10 cellular contexts compared by ENCODE assay signal in the genomic region with DNA sequence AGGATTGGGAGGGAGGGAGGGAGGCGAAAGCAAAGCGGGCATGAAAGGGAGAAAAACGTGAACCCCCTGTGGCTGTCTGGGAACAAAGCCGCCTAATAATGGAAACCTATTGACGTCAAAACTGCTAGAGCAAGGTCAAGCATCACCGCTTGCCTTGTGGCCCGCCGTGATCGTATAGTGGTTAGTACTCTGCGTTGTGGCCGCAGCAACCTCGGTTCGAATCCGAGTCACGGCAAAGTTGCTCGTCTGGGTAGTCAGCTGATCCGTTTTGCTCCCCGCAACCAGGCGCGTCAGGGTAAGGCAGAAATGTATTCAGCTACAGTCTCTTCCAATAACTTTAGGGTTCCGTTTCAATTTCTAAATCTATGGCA.
DNase-seq lines count a peak whose midpoint lies in the region; ATAC-seq and TF ChIP-seq lines count a peak whose summit lies in the region.
"Had no signal": no experiment of that assay in that cellular context is flagged by ENCODE, and none has a peak within 500 bp of the region (broad histone marks: within the 10 kb centered on the region; RNA-seq: fewer than 3 reads in every experiment).

No MANE protein-coding gene starts in this region.

- no peaks in the 10 kb centered on the region for H3K36me3 ChIP-seq in kidney epithelial cell (ENCODE audit: control insufficient read depth, insufficient read depth, low read length)
- H3K36me3 ChIP-seq: prostate gland had no signal

- peak; percentile 42 for ATAC-seq in activated CD4-positive, alpha-beta T cell treated with anti-CD3 and anti-CD28 coated beads for 36 hours
- peak; percentile 66 for ATAC-seq in stimulated activated naive CD8-positive, alpha-beta T cell treated with anti-CD3 and anti-CD28 coated beads, Interleukin-15, Interleukin-2, amounts not matched to agents 100 U/mL and 50 U/mL, for 24 hours

- H3K4me3 Mint-ChIP-seq in activated CD4-positive, alpha-beta T cell treated with anti-CD3 and anti-CD28 coated beads for 36 hours, result peak overlapping the region; percentile 66

- no peak overlapping the region for H3K27ac Mint-ChIP-seq in activated CD4-positive, alpha-beta T cell treated with anti-CD3 and anti-CD28 coated beads for 36 hours

- peaks cover 48% of the 10 kb centered on the region for H3K27me3 Mint-ChIP-seq in activated CD4-positive, alpha-beta T cell treated with anti-CD3 and anti-CD28 coated beads for 36 hours

- intact Hi-C loops in activated CD4-positive, alpha-beta T cell treated with anti-CD3 and anti-CD28 coated beads for 36 hours (cut with DNase I, micrococcal nuclease), result no loop called here

- H3K36me3 Mint-ChIP-seq in activated CD4-positive, alpha-beta T cell treated with anti-CD3 and anti-CD28 coated beads for 36 hours (ENCODE audit: low read depth), result no peaks in the 10 kb centered on the region

- TF ChIP-seq CTCF in kidney epithelial cell (IDR thresholded peaks at IDR 0.05; ENCODE audit: insufficient read depth, low read length, poor library complexity, severe bottlenecking), result no peak

- peak; percentile 65 for DNase-seq in activated CD4-positive, alpha-beta T cell treated with anti-CD3 and anti-CD28 coated beads for 36 hours
- DNase-seq in activated CD4-positive, alpha-beta T cell treated with anti-CD3 and anti-CD28 coated beads for 1 hour, result no peak
- DNase-seq in activated T-cell treated with anti-CD3 and anti-CD28 coated beads, Interleukin-2, amount 50 U/mL, for 48 hours, result peak; percentile 51 to 54
- DNase-seq in kidney epithelial cell (ENCODE audit: low read depth) (no peak), KBM-7 (no peak), occipital lobe (lab: John Stamatoyannopoulos, UW) (no peak)
- no peak for DNase-seq in stimulated activated naive CD8-positive, alpha-beta T cell treated with anti-CD3 and anti-CD28 coated beads, Interleukin-15, Interleukin-2, amounts not matched to agents 100 U/mL and 50 U/mL, for 24 hours
- no peak for DNase-seq in activated effector memory CD4-positive, alpha-beta T cell treated with anti-CD3 and anti-CD28 coated beads, Interleukin-2, amount 50 U/mL, for 16 hours
- DNase-seq: 8988T had no signal

- H3K27me3 ChIP-seq in kidney epithelial cell (ENCODE audit: control insufficient read depth, insufficient read depth, low read length), result peaks cover 39% of the 10 kb centered on the region

- CTCF ChIA-PET in activated CD4-positive, alpha-beta T cell treated with anti-CD3 and anti-CD28 coated beads for 36 hours (lab: Charles Lee), result no interaction called here

- H3K4me3 ChIP-seq in kidney epithelial cell (ENCODE audit: low read depth, low read length), result peak overlapping the region; percentile 27
- H3K4me3 ChIP-seq: prostate gland had no signal

- POLR2A ChIA-PET in activated CD4-positive, alpha-beta T cell treated with anti-CD3 and anti-CD28 coated beads for 36 hours (lab: Charles Lee), result interaction anchor here (1.7 kb wide), 1 partner anchor 11 kb away, joined by 16 read pairs; no protein-coding TSS in a partner anchor

- H3K9me3 Mint-ChIP-seq in activated CD4-positive, alpha-beta T cell treated with anti-CD3 and anti-CD28 coated beads for 36 hours (ENCODE audit: low read depth), result peaks cover 2% of the 10 kb centered on the region

- H3K4me1 Mint-ChIP-seq in activated CD4-positive, alpha-beta T cell treated with anti-CD3 and anti-CD28 coated beads for 36 hours, result peaks cover 27% of the 10 kb centered on the region

- in situ Hi-C loops in KBM-7 (cut with MboI; ENCODE audit: low pct_unique_long_range_greater_than_20kb, low sequenced_read_pairs), result no loop called here

Comparison
In these comparisons a context has a peak if more than half of its experiments do, and no peak if none do; other contexts are left out.
1. DNase-seq: peak in activated CD4-positive, alpha-beta T cell treated with anti-CD3 and anti-CD28 coated beads for 36 hours (single experiment) and activated T-cell treated with anti-CD3 and anti-CD28 coated beads, Interleukin-2, amount 50 U/mL, for 48 hours (2 of 2); none in activated CD4-positive, alpha-beta T cell treated with anti-CD3 and anti-CD28 coated beads for 1 hour (single experiment), kidney epithelial cell (single experiment), stimulated activated naive CD8-positive, alpha-beta T cell treated with anti-CD3 and anti-CD28 coated beads, Interleukin-15, Interleukin-2, amounts not matched to agents 100 U/mL and 50 U/mL, for 24 hours (single experiment), KBM-7 (single experiment), occipital lobe (single experiment) and activated effector memory CD4-positive, alpha-beta T cell treated with anti-CD3 and anti-CD28 coated beads, Interleukin-2, amount 50 U/mL, for 16 hours (single experiment).